ENCODE assay signal across 8 cellular contexts in the genomic region with DNA sequence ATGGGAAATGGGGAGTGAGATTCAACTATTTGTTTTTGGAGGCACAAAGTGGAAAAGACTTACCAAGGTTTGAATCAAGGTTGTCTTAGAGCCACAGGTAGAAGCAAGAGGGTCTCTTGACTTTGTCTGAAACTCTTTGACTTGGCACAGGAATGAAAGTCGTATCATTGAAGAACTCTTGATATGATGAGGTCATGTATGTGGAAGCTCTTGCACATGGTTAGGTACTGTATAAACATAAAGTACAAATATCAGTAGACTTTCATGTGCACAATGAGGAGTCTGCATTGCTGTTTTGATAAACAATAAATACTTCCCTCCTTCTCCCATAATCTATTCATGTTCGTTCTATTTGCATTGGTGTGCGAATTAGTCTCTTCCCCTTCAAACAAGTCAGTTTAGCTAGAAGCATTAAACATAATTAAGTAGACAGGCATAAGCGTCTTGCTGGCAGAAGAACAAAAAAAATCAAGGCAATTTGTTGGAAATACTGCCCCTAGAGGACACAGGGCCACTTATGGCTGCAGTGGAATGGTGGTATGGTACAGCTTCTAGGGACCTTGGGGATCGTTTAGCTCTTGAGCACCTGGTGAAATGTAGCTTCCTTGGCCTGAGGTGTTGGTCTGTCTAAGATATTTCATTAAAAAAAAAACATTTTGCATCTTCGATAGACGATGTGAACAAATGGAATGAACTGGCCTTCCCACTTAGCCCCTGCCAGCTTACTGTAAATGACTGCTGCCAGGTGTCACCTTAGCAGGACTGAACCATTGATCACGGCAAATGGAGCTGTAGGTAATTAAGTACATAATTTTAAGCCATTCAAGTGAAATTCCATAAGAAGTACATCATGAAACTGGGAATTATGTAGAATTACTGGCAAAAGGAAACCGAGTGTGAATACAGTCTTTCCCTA.
DNase-seq lines count a peak whose midpoint lies in the region; ATAC-seq and TF ChIP-seq lines count a peak whose summit lies in the region.

No MANE protein-coding gene starts in this region.

- DNase-seq in DMS53 (lab: John Stamatoyannopoulos, UW) = peak; percentile 70
- peak; percentile 51 for DNase-seq in HuH-7.5 (ENCODE audit: low spot score)
- DNase-seq in iris pigment epithelial cell (ENCODE audit: low read depth) = peak; percentile 50
- DNase-seq in cerebellum (ENCODE audit: low spot score) = no peak
- no peak for DNase-seq in dedifferentiated amniotic fluid mesenchymal stem cell (ENCODE audit: extremely low spot score)
- no peak for DNase-seq in HK-2 (ENCODE audit: unreplicated experiment)

- ATAC-seq in SK-N-SH treated with all-trans-retinoic acid at 6 μM for 48 hours (0 out of 3 replicates have a peak, but pooled peaks have one; percentile 25), GM19395 (IDR thresholded peaks at IDR 0.05; ENCODE audit: unreplicated experiment) (no peak)

TF ChIP-seq in SK-N-SH treated with all-trans-retinoic acid at 6 μM for 48 hours, 23 proteins besides CTCF, POLR2A, EP300 and RAD21:
- TF ChIP-seq ZC3H10 (CRISPR knock-in tag; IDR thresholded peaks at IDR 0.05) (no peak), ZNF70 (CRISPR knock-in tag; IDR thresholded peaks at IDR 0.05) (no peak), ZFP3 (CRISPR knock-in tag; IDR thresholded peaks at IDR 0.05) (no peak), OSR1 (CRISPR knock-in tag; IDR thresholded peaks at IDR 0.05) (no peak), TCF4 (CRISPR knock-in tag; IDR thresholded peaks at IDR 0.05; ENCODE audit: borderline replicate concordance) (no peak), ZNF565 (CRISPR knock-in tag; conservative IDR thresholded peaks at IDR 0.05; ENCODE audit: low read depth) (no peak), CSDC2 (CRISPR knock-in tag; IDR thresholded peaks at IDR 0.05) (no peak)
- TF ChIP-seq, protein P1, sequence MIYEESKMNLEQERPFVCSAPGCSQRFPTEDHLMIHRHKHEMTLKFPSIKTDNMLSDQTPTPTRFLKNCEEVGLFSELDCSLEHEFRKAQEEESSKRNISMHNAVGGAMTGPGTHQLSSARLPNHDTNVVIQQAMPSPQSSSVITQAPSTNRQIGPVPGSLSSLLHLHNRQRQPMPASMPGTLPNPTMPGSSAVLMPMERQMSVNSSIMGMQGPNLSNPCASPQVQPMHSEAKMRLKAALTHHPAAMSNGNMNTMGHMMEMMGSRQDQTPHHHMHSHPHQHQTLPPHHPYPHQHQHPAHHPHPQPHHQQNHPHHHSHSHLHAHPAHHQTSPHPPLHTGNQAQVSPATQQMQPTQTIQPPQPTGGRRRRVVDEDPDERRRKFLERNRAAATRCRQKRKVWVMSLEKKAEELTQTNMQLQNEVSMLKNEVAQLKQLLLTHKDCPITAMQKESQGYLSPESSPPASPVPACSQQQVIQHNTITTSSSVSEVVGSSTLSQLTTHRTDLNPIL (CRISPR knock-in tag; IDR thresholded peaks at IDR 0.05; ENCODE audit: low read depth) = no peak

Comparison
In these comparisons a context has a peak if more than half of its experiments do, and no peak if none do; other contexts are left out.
1. DNase-seq: peak in DMS53 (single experiment), HuH-7.5 (single experiment) and iris pigment epithelial cell (single experiment); none in cerebellum (single experiment), dedifferentiated amniotic fluid mesenchymal stem cell (single experiment) and HK-2 (single experiment).